ENCODE assay signal across 1 cellular context in genomic region chr18:48977914-48978313, GRCh38.
TF ChIP-seq lines count a peak whose summit lies in the region.

No MANE protein-coding gene starts in this region.

TF ChIP-seq in IMR-90, 13 proteins besides CTCF, POLR2A, EP300 and RAD21:
- TF ChIP-seq NFE2L2 (IDR thresholded peaks at IDR 0.05; ENCODE audit: low read depth, low read length) (no peak), MAZ (IDR thresholded peaks at IDR 0.05; ENCODE audit: borderline replicate concordance, low read depth, low read length) (no peak), MXI1 (IDR thresholded peaks at IDR 0.05; ENCODE audit: borderline replicate concordance, low read depth, low read length) (no peak), CHD1 (IDR thresholded peaks at IDR 0.05; ENCODE audit: low read depth, low read length) (no peak), RCOR1 (IDR thresholded peaks at IDR 0.05; ENCODE audit: insufficient replicate concordance, low read length) (no peak), BHLHE40 (IDR thresholded peaks at IDR 0.05; ENCODE audit: low read depth, low read length) (no peak), SMC3 (IDR thresholded peaks at IDR 0.05; ENCODE audit: low read depth, low read length) (no peak)
- TF ChIP-seq, protein P1, sequence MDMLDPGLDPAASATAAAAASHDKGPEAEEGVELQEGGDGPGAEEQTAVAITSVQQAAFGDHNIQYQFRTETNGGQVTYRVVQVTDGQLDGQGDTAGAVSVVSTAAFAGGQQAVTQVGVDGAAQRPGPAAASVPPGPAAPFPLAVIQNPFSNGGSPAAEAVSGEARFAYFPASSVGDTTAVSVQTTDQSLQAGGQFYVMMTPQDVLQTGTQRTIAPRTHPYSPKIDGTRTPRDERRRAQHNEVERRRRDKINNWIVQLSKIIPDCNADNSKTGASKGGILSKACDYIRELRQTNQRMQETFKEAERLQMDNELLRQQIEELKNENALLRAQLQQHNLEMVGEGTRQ (IDR thresholded peaks at IDR 0.05; ENCODE audit: low read depth, low read length) = no peak
- TF ChIP-seq, protein P2, sequence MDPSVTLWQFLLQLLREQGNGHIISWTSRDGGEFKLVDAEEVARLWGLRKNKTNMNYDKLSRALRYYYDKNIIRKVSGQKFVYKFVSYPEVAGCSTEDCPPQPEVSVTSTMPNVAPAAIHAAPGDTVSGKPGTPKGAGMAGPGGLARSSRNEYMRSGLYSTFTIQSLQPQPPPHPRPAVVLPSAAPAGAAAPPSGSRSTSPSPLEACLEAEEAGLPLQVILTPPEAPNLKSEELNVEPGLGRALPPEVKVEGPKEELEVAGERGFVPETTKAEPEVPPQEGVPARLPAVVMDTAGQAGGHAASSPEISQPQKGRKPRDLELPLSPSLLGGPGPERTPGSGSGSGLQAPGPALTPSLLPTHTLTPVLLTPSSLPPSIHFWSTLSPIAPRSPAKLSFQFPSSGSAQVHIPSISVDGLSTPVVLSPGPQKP (IDR thresholded peaks at IDR 0.05; ENCODE audit: borderline replicate concordance, low read depth, low read length) = no peak
